8 cellular contexts compared by ENCODE assay signal in the genomic region with DNA sequence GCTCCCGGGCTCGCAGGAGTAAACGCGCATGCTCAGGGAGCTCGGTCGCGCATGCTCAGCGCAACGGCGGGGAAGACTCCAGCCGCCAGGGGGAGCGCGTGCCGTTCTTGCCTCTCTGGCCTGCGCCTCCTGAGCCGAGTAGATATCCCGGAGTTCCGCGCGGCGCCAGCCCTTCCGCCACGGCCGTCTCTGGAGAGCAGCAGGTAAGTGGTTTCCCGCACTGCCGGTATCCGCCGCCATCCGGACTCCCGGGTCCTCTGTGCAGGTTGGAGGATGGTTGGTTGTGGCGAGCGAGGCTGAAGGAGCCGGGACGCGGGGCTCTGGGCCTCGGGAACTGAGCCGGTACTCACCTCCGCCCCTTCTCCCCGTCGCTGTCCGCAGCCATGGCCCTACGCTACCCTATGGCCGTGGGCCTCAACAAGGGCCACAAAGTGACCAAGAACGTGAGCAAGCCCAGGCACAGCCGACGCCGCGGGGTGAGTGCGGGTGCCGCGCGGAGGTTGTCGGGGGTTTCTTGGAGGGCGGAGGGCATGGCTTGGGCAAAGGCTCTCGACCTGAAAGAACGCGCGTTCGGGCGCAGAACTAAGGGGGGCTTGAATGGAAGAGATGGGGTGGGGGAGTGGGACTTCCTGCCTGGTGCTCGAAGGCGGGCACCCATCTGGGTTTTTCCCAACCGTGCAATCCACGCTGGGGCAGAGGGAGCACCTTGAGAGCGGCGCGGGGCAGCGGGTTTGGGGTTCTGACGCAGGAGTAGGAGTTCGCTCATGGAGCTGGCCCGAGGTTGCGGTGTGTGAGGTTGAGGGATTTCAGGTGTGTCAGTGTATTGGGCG. TPM values are rescaled to one million over a fixed set of nuclear protein-coding genes. Genes with fewer than 3 reads are reported as not detected.
DNase-seq lines count a peak whose midpoint lies in the region; ATAC-seq and TF ChIP-seq lines count a peak whose summit lies in the region.

Gene RPL36 (plus strand): TSS at position 171 of the 830 bp plus-strand sequence. CDS start 213 bp downstream, at position 384.

- H3K23ac ChIP-seq in H9 (ENCODE audit: insufficient read length, low read depth, low read length): no peak within 1 kb of the TSS

- peaks cover 5% of the 10 kb centered on the region for H3K23me2 ChIP-seq in H9 (ENCODE audit: insufficient read length, low read depth, low read length, poor library complexity, severe bottlenecking)

- H3K14ac ChIP-seq in H9 (ENCODE audit: insufficient read depth, low read length): peak within 1 kb of the TSS; percentile 98

- no peak within 1 kb of the TSS for H3T11ph ChIP-seq in H9 (ENCODE audit: low read length)

- H3K18ac ChIP-seq in H9 (ENCODE audit: insufficient read length, low read depth, low read length): peak within 1 kb of the TSS; percentile 90

- no peaks in the 10 kb centered on the region for H4K20me1 ChIP-seq in H9 (ENCODE audit: control insufficient read depth, insufficient read depth, insufficient read length)

- H3K4me3 Mint-ChIP-seq in H9: peak within 1 kb of the TSS; percentile 98 to 100
- H3K4me3 Mint-ChIP-seq in activated naive CD4-positive, alpha-beta T cell treated with anti-CD3 and anti-CD28 coated beads, Interleukin-2, amount 10 ng/mL, durations not matched to agents 7 days and 5 days: peak within 1 kb of the TSS; percentile 95

- CTCF ChIA-PET in activated naive CD4-positive, alpha-beta T cell treated with anti-CD3 and anti-CD28 coated beads, Interleukin-2, amount 10 ng/mL, durations not matched to agents 7 days and 5 days (lab: Charles Lee): interaction anchor here (0.6 to 3.3 kb wide), 13 partner anchors 13 to 282 kb away, joined by 3 to 19 read pairs (median 4); partner anchors contain the start of genes CATSPERD, LONP1, SAFB and SAFB2

- peak within 1 kb of the TSS; percentile 96 to 99 (median 99) for H3K27ac Mint-ChIP-seq in H9
- H3K27ac Mint-ChIP-seq in activated naive CD4-positive, alpha-beta T cell treated with anti-CD3 and anti-CD28 coated beads, Interleukin-2, amount 10 ng/mL, durations not matched to agents 7 days and 5 days: peak within 1 kb of the TSS; percentile 92

- peak; percentile 89 for TF ChIP-seq POLR2A in gastroesophageal sphincter (IDR thresholded peaks at IDR 0.05)

- no peak within 1 kb of the TSS for H3K56ac ChIP-seq in H9 (ENCODE audit: insufficient read length, low read depth, low read length)

- DNase-seq in EH (ENCODE audit: low read depth) (peak; percentile 96), H9 (peak; percentile 98), NAMALWA (ENCODE audit: low spot score) (peak; percentile 96), SK-N-DZ (ENCODE audit: low spot score) (peak; percentile 93), substantia nigra (lab: John Stamatoyannopoulos, UW) (peak; percentile 69 to 98 (median 94))
- DNase-seq in activated naive CD4-positive, alpha-beta T cell treated with anti-CD3 and anti-CD28 coated beads, Interleukin-2, amount 10 ng/mL, durations not matched to agents 7 days and 5 days: peak; percentile 99

- peaks cover 4 to 15% of the 10 kb centered on the region in 2 experiments for H3K4me1 Mint-ChIP-seq in H9
- H3K4me1 Mint-ChIP-seq in activated naive CD4-positive, alpha-beta T cell treated with anti-CD3 and anti-CD28 coated beads, Interleukin-2, amount 10 ng/mL, durations not matched to agents 7 days and 5 days: peaks cover 44% of the 10 kb centered on the region

- H3K27ac ChIP-seq in H9 (ENCODE audit: insufficient read length, low read depth, low read length) (no peak within 1 kb of the TSS), gastroesophageal sphincter (peak within 1 kb of the TSS; percentile 71 to 95 (median 94)), neutrophil (peak within 1 kb of the TSS; percentile 80), substantia nigra (ENCODE audit: low read depth, low read length, poor library complexity, severe bottlenecking) (peak within 1 kb of the TSS; percentile 78)

- no peak for TF ChIP-seq EP300 in gastroesophageal sphincter (IDR thresholded peaks at IDR 0.05)

- peak within 1 kb of the TSS; percentile 33 for H4K91ac ChIP-seq in H9 (ENCODE audit: insufficient read length, low read depth, low read length)

- H3K9me3 ChIP-seq in H9 (ENCODE audit: control insufficient read depth, low read depth, low read length): no peaks in the 10 kb centered on the region
- no peaks in the 10 kb centered on the region for H3K9me3 ChIP-seq in gastroesophageal sphincter
- H3K9me3 ChIP-seq in neutrophil: no peaks in the 10 kb centered on the region

- no peak within 1 kb of the TSS for H4K8ac ChIP-seq in H9 (replicated peaks; ENCODE audit: insufficient read length, low read depth, low read length)

- peak; percentile 98 for TF ChIP-seq CTCF in H9 (conservative IDR thresholded peaks at IDR 0.05)
- peak in 3 of 4 experiments; percentile 98 to 99 (median 99) for TF ChIP-seq CTCF in gastroesophageal sphincter (IDR thresholded peaks at IDR 0.05)
- peak; percentile 99 for TF ChIP-seq CTCF in neutrophil (IDR thresholded peaks at IDR 0.05)

- H2BK20ac ChIP-seq in H9 (ENCODE audit: low read depth, low read length, poor library complexity, severe bottlenecking): no peak within 1 kb of the TSS

- H3K36me3 ChIP-seq in gastroesophageal sphincter (peaks cover 0 to 40% of the 10 kb centered on the region in 2 donors), neutrophil (peaks cover 37% of the 10 kb centered on the region)

- H3K4me2 ChIP-seq in H9 (ENCODE audit: insufficient read depth, insufficient read length, low read length): peak within 1 kb of the TSS; percentile 54

- peaks cover 31 to 48% (median 40%) of the 10 kb centered on the region in 3 experiments for H3K36me3 Mint-ChIP-seq in H9 (ENCODE audit: insufficient read depth in 1 of 3, low read depth in 3 of 3)
- H3K36me3 Mint-ChIP-seq in activated naive CD4-positive, alpha-beta T cell treated with anti-CD3 and anti-CD28 coated beads, Interleukin-2, amount 10 ng/mL, durations not matched to agents 7 days and 5 days: peaks cover 32% of the 10 kb centered on the region

- no peak within 1 kb of the TSS for H2BK120ac ChIP-seq in H9 (ENCODE audit: low read depth, low read length, poor library complexity, severe bottlenecking)

- peak within 1 kb of the TSS; percentile 98 for H3K9ac ChIP-seq in H9 (ENCODE audit: extremely low read depth, insufficient read length, low read length)

- H3K27me3 ChIP-seq in H9 (ENCODE audit: insufficient read depth, low read length) (no peaks in the 10 kb centered on the region), gastroesophageal sphincter (no peaks in the 10 kb centered on the region), neutrophil (no peaks in the 10 kb centered on the region)

- peaks cover 5 to 6% of the 10 kb centered on the region in 2 experiments; a peak in 2 of 5 replicates for H3K9me3 Mint-ChIP-seq in H9
- no peaks in the 10 kb centered on the region for H3K9me3 Mint-ChIP-seq in activated naive CD4-positive, alpha-beta T cell treated with anti-CD3 and anti-CD28 coated beads, Interleukin-2, amount 10 ng/mL, durations not matched to agents 7 days and 5 days

- peaks cover 14% of the 10 kb centered on the region; the same call in 1 of the 2 replicates for H3K79me2 ChIP-seq in H9 (ENCODE audit: insufficient read depth, low read length)

- no peak within 1 kb of the TSS for H2AK5ac ChIP-seq in H9 (ENCODE audit: insufficient read length, low read length)

- no peaks in the 10 kb centered on the region for H3K79me1 ChIP-seq in H9 (ENCODE audit: insufficient read depth, low read depth, low read length, poor library complexity, severe bottlenecking)

- H2BK15ac ChIP-seq in H9 (ENCODE audit: low read depth, low read length): no peak within 1 kb of the TSS

- H2AFZ ChIP-seq in H9 (ENCODE audit: low read length): no peak within 1 kb of the TSS

- no CpG with 5 or more reads among the region's 73 CpGs for WGBS in H9 (ENCODE audit: extremely low coverage, insufficient read length, low lambda C conversion rate)
- WGBS in gastroesophageal sphincter (ENCODE audit: low coverage in 1 of 2), 2 donors: 5% methylated on average over 4 of the region's 73 CpGs; no CpG with 5 or more reads in 1 of the 2 donors

- H3K4me1 ChIP-seq in H9 (ENCODE audit: insufficient read depth, low read length): no peaks in the 10 kb centered on the region
- H3K4me1 ChIP-seq in gastroesophageal sphincter: peaks cover 0 to 67% (median 11%) of the 10 kb centered on the region in 3 donors
- peaks cover 35 to 49% of the 10 kb centered on the region in 2 experiments for H3K4me1 ChIP-seq in neutrophil (ENCODE audit: control insufficient read depth in 1 of 2, insufficient read depth in 1 of 2, low read depth in 1 of 2, low read length in 1 of 2)

- no peak within 1 kb of the TSS for H3K4ac ChIP-seq in H9 (ENCODE audit: low read depth, low read length)

- no peak within 1 kb of the TSS for H4K5ac ChIP-seq in H9 (ENCODE audit: insufficient read length, low read depth, low read length)

- peak; percentile 82 for ATAC-seq in gastroesophageal sphincter

- peak within 1 kb of the TSS; percentile 46 for H2BK5ac ChIP-seq in H9 (ENCODE audit: insufficient read length, low read length)

- H3K27me3 Mint-ChIP-seq in H9 (ENCODE audit: low read depth): peaks cover 9% of the 10 kb centered on the region
- peaks cover 12% of the 10 kb centered on the region for H3K27me3 Mint-ChIP-seq in activated naive CD4-positive, alpha-beta T cell treated with anti-CD3 and anti-CD28 coated beads, Interleukin-2, amount 10 ng/mL, durations not matched to agents 7 days and 5 days

- no peak within 1 kb of the TSS for H2BK12ac ChIP-seq in H9 (ENCODE audit: insufficient read length, low read depth, low read length)

- H3K4me3 ChIP-seq in gastroesophageal sphincter (peak within 1 kb of the TSS; percentile 60 to 85), neutrophil (ENCODE audit: low read depth in 1 of 2, low read length in 1 of 2) (peak within 1 kb of the TSS; percentile 84 to 88)

RNA-seq across cellular contexts. Expression of gene RPL36, which starts in this region (rescaled TPM):
- 1,066 and 1,074 TPM in 2 replicates for total RNA-seq in H9 (2021)
- polyA plus RNA-seq in SK-N-DZ (2014; cell fraction: cytosol; rRNA removed): 1,227 and 2,229 TPM in 2 replicates
- polyA plus RNA-seq in SK-N-DZ (2014; cell fraction: nucleus; rRNA removed): 675 and 1,214 TPM in 2 replicates
- 1,000 to 10,000 TPM in 1 of 4 donors, 100 to 1,000 TPM in 3; 393 to 1,204 (median 723) TPM for total RNA-seq in gastroesophageal sphincter
